In genomic region chr16:89360760-89361435, GRCh38 we compare ENCODE assay signal across 8 cellular contexts.
DNase-seq lines count a peak whose midpoint lies in the region; ATAC-seq and TF ChIP-seq lines count a peak whose summit lies in the region.

No MANE protein-coding gene starts in this region.

- H3K4me3 ChIP-seq in BLaER1, result peak overlapping the region; percentile 40; the same call in 1 of the 2 replicates
- H3K4me3 ChIP-seq in OCI-LY7 (ENCODE audit: low read depth, low read length, poor library complexity, severe bottlenecking), result no peak overlapping the region
- H3K4me3 ChIP-seq in parathyroid adenoma (ENCODE audit: low read depth, low read length), result peak overlapping the region; percentile 24
- no peak overlapping the region for H3K4me3 ChIP-seq in MG63

- H3K4me2 ChIP-seq in BLaER1 (peak overlapping the region; percentile 95), OCI-LY7 (ENCODE audit: low read length) (peak overlapping the region; percentile 62), parathyroid adenoma (ENCODE audit: low read length) (peak overlapping the region; percentile 40)

- BruUV-seq in OCI-LY7 (replicated peaks; lab: Mats Ljungman, UMichigan), result no TSS peak

- H3K36me3 ChIP-seq in BLaER1 (peaks cover 20% of the 10 kb centered on the region), OCI-LY7 (ENCODE audit: insufficient read depth, low read length) (peaks cover 36% of the 10 kb centered on the region), parathyroid adenoma (ENCODE audit: control insufficient read depth, insufficient read depth, low read length) (no peaks in the 10 kb centered on the region), MG63 (peaks cover 4% of the 10 kb centered on the region)

- H3K27ac ChIP-seq in BLaER1, result peak overlapping the region; percentile 63
- peak overlapping the region; percentile 20 for H3K27ac ChIP-seq in OCI-LY7 (ENCODE audit: low read depth, low read length, poor library complexity, severe bottlenecking)
- no peak overlapping the region for H3K27ac ChIP-seq in parathyroid adenoma

- H3K9me3 ChIP-seq in BLaER1 (no peaks in the 10 kb centered on the region), OCI-LY7 (ENCODE audit: low read length) (no peaks in the 10 kb centered on the region), parathyroid adenoma (ENCODE audit: control insufficient read depth, low read length) (no peaks in the 10 kb centered on the region), MG63 (no peaks in the 10 kb centered on the region)

- peak; percentile 49 for ATAC-seq in GM21526 (IDR thresholded peaks at IDR 0.05; ENCODE audit: low FRiP score, unreplicated experiment)

- no peaks in the 10 kb centered on the region for H3K9me2 ChIP-seq in OCI-LY7 (ENCODE audit: insufficient read depth, low read length)

- TF ChIP-seq CTCF in OCI-LY7 (conservative IDR thresholded peaks at IDR 0.05; ENCODE audit: low read length) (no peak), parathyroid adenoma (IDR thresholded peaks at IDR 0.05) (no peak)

- intact Hi-C loops in OCI-LY7 (cut with micrococcal nuclease; ENCODE audit: unreplicated experiment), result no loop called here

- H3K4me1 ChIP-seq in BLaER1, result peaks cover 100% of the 10 kb centered on the region
- peaks cover 72% of the 10 kb centered on the region for H3K4me1 ChIP-seq in OCI-LY7 (ENCODE audit: insufficient read depth, low read length, poor library complexity, severe bottlenecking)
- H3K4me1 ChIP-seq in parathyroid adenoma, result peaks cover 55% of the 10 kb centered on the region

- peak overlapping the region; percentile 63 for H3K9ac ChIP-seq in BLaER1
- no peak overlapping the region for H3K9ac ChIP-seq in parathyroid adenoma

- peaks cover 100% of the 10 kb centered on the region for H4K20me1 ChIP-seq in BLaER1
- H4K20me1 ChIP-seq in OCI-LY7 (ENCODE audit: insufficient read depth, low read length), result peaks cover 55% of the 10 kb centered on the region

- no peak overlapping the region for H2AFZ ChIP-seq in OCI-LY7 (ENCODE audit: low read length)
- no peak overlapping the region for H2AFZ ChIP-seq in parathyroid adenoma

- H3K79me2 ChIP-seq in OCI-LY7 (ENCODE audit: insufficient read depth, low read depth, low read length), result peaks cover 96% of the 10 kb centered on the region
- peaks cover 70% of the 10 kb centered on the region for H3K79me2 ChIP-seq in parathyroid adenoma

- CTCF ChIA-PET in OCI-LY7 (lab: Charles Lee; ENCODE audit: unreplicated experiment), result no interaction called here

- DNase-seq in OCI-LY7 (ENCODE audit: low spot score) (peak; percentile 53), NCI-H1694 (lab: John Stamatoyannopoulos, UW) (no peak), MG63 (no peak), putamen (ENCODE audit: low spot score) (no peak)
- DNase-seq in activated naive CD4-positive, alpha-beta T cell (lab: John Stamatoyannopoulos, UW), result peak; percentile 30 to 68 (median 42)

- H3K27me3 ChIP-seq in BLaER1 (no peaks in the 10 kb centered on the region), parathyroid adenoma (ENCODE audit: control insufficient read depth, insufficient read depth, low read length) (no peaks in the 10 kb centered on the region), MG63 (no peaks in the 10 kb centered on the region)

- POLR2A ChIA-PET in OCI-LY7 (lab: Charles Lee), result no interaction called here

Comparison
In these comparisons a context has a peak if more than half of its experiments do, and no peak if none do; other contexts are left out.
1. H3K4me2 ChIP-seq: peak in every context shown above with its lines; median percentile 95 in BLaER1; 62 in OCI-LY7; 40 in parathyroid adenoma.
2. H3K4me3 ChIP-seq: peak in BLaER1 (single experiment) and parathyroid adenoma (single experiment); none in OCI-LY7 (single experiment) and MG63 (single experiment).
3. DNase-seq: peak in OCI-LY7 (single experiment) and activated naive CD4-positive, alpha-beta T cell (4 of 4); none in NCI-H1694 (single experiment), MG63 (single experiment) and putamen (single experiment).